ENCODE assay signal across 25 cellular contexts in the genomic region with DNA sequence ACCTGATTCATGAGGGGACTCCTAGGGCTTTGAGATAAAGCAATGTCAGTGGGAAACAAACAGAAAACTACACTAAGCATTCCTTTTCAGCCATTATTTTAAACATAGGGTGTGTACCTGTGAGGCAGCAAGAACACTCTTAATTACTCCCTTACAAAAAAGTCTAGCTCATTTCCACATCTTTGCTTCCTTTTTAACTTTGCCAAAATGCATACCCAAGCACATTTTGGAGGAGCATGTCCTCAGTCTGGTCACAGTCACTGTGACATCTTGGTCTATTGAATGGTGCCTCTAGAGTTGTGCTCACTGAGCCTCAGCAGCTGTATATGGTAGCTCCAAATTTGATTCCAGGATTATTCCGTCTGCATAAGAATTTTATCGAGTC.
"Had no signal": no experiment of that assay in that cellular context is flagged by ENCODE, and none has a peak within 500 bp of the region (broad histone marks: within the 10 kb centered on the region; RNA-seq: fewer than 3 reads in every experiment).

No MANE protein-coding gene starts in this region.

- H3K9ac ChIP-seq: neural progenitor cell had no signal

- FAIRE-seq: keratinocyte had no signal

- H3K27ac Mint-ChIP-seq: naive thymus-derived CD4-positive, alpha-beta T cell; nephron; neural progenitor cell; stimulated activated effector memory CD8-positive, alpha-beta T cell treated with anti-CD3 and anti-CD28 coated beads, Interleukin-12 subunit alpha, Interleukin-12 subunit beta, amount 100 ng/mL, for 72 hours had no signal

- DNase-seq: caudate nucleus; cerebellar nuclear complex; cortex of kidney; dorsolateral prefrontal cortex; effector CD4-positive, alpha-beta T cell; foreskin keratinocyte; hypothalamus; mesenchymal stem cell; midbrain; naive thymus-derived CD4-positive, alpha-beta T cell; nucleus accumbens; sigmoid colon; stimulated activated CD4-positive, alpha-beta T cell treated with anti-CD3 and anti-CD28 coated beads, Interleukin-2, amount 100 ng/mL, for 24 hours; stimulated activated CD4-positive, alpha-beta T cell treated with anti-CD3 and anti-CD28 coated beads, Interleukin-4, amount 100 ng/mL, for 24 hours; stimulated activated naive CD4-positive, alpha-beta T cell treated with Interleukin-2 at 50 U/mL for 16 hours; transverse colon had no signal

- H3K9me3 ChIP-seq: esophagus muscularis mucosa, prostate gland, right atrium auricular region, sigmoid colon, thoracic aorta, transverse colon had no signal

- H3K4me3 ChIP-seq: dorsolateral prefrontal cortex, esophagus muscularis mucosa, lung, neural progenitor cell, prostate gland, right atrium auricular region, sigmoid colon, thoracic aorta, transverse colon had no signal

- H3K36me3 ChIP-seq: esophagus muscularis mucosa, neural progenitor cell, prostate gland, right atrium auricular region, sigmoid colon, thoracic aorta, transverse colon had no signal

- ATAC-seq: foreskin keratinocyte; naive thymus-derived CD4-positive, alpha-beta T cell had no signal

- H3K4me1 ChIP-seq: esophagus muscularis mucosa, foreskin keratinocyte, neural progenitor cell, prostate gland, right atrium auricular region, sigmoid colon, transverse colon had no signal

- H3K4me2 ChIP-seq: neural progenitor cell had no signal

- H3K9me3 Mint-ChIP-seq: nephron; neural progenitor cell; stimulated activated effector memory CD8-positive, alpha-beta T cell treated with anti-CD3 and anti-CD28 coated beads, Interleukin-12 subunit alpha, Interleukin-12 subunit beta, amount 100 ng/mL, for 72 hours had no signal

- H3K27ac ChIP-seq: dorsolateral prefrontal cortex, esophagus muscularis mucosa, foreskin keratinocyte, neural progenitor cell, prostate gland, right atrium auricular region, sigmoid colon, thoracic aorta, transverse colon had no signal

- H3K27me3 ChIP-seq: esophagus muscularis mucosa, neural progenitor cell, right atrium auricular region, sigmoid colon, transverse colon had no signal

- H3K4me3 Mint-ChIP-seq: naive thymus-derived CD4-positive, alpha-beta T cell; nephron; neural progenitor cell; stimulated activated effector memory CD8-positive, alpha-beta T cell treated with anti-CD3 and anti-CD28 coated beads, Interleukin-12 subunit alpha, Interleukin-12 subunit beta, amount 100 ng/mL, for 72 hours had no signal

- H2AFZ ChIP-seq: neural progenitor cell had no signal

- H3K36me3 Mint-ChIP-seq: naive thymus-derived CD4-positive, alpha-beta T cell; neural progenitor cell; stimulated activated effector memory CD8-positive, alpha-beta T cell treated with anti-CD3 and anti-CD28 coated beads, Interleukin-12 subunit alpha, Interleukin-12 subunit beta, amount 100 ng/mL, for 72 hours had no signal

- H3K4me1 Mint-ChIP-seq: nephron; stimulated activated effector memory CD8-positive, alpha-beta T cell treated with anti-CD3 and anti-CD28 coated beads, Interleukin-12 subunit alpha, Interleukin-12 subunit beta, amount 100 ng/mL, for 72 hours had no signal
